Comparison of ENCODE assay signal across 26 cellular contexts in the genomic region with DNA sequence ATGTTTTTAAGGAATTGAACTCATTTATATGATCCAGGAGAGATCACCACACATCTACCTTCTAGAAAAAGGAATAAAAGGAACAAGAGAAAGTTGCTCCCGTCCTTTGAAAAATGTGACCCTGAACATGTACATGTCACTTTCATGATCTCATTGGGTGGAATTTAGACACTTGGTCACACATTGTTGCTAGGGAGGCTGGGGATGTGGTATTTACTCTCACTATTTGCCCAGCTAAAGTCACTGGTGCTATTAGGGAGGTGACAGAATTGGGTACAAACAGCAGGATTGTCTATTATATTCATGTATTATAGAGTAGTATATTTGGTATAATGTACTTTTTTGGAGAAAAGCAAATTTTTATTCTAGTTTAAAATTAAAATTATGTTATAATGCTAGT. TPM values are rescaled to one million over a fixed set of nuclear protein-coding genes. Genes with fewer than 3 reads are reported as not detected.
"Had no signal": no experiment of that assay in that cellular context is flagged by ENCODE, and none has a peak within 500 bp of the region (broad histone marks: within the 10 kb centered on the region; RNA-seq: fewer than 3 reads in every experiment).

No MANE protein-coding gene starts in this region.

- H3K4me1 ChIP-seq: left lung, prostate gland, right atrium auricular region, thyroid gland, vagina had no signal

- H3K9me3 ChIP-seq: left lung, mucosa of descending colon, neutrophil, prostate gland, right atrium auricular region, sigmoid colon, stomach, thyroid gland, vagina had no signal

- H3K36me3 ChIP-seq: left lung, neutrophil, prostate gland, right atrium auricular region, sigmoid colon, stomach, thyroid gland, vagina had no signal

- ATAC-seq: left lung; mucosa of descending colon; natural killer cell treated with Interleukin-12 subunit alpha and Interleukin-12 subunit beta and Interleukin-15 and Interleukin-18, amount 100 ng/mL, for 72 hours; stimulated activated effector memory CD8-positive, alpha-beta T cell treated with anti-CD3 and anti-CD28 coated beads, Interleukin-12 subunit alpha, Interleukin-12 subunit beta, amount 100 ng/mL, for 72 hours had no signal

- H3K4me3 ChIP-seq: coronary artery, left lung, mucosa of descending colon, prostate gland, right atrium auricular region, sigmoid colon, stomach, thyroid gland, vagina had no signal

- DNase-seq: dermis blood vessel endothelial cell; effector memory CD4-positive, alpha-beta T cell; erythroblast; kidney; left lung; mesenchymal stem cell; mucosa of descending colon; naive B cell; sigmoid colon; stimulated activated CD4-positive, alpha-beta T cell treated with anti-CD3 and anti-CD28 coated beads, Interleukin-2, amount 100 ng/mL, for 24 hours; stimulated activated CD4-positive, alpha-beta T cell treated with anti-CD3 and anti-CD28 coated beads, Interleukin-4, amount 100 ng/mL, for 24 hours; stimulated activated naive CD4-positive, alpha-beta T cell treated with Interleukin-2 at 50 U/mL for 16 hours; stomach; thyroid gland; trophoblast cell had no signal

- H3K27me3 ChIP-seq: right atrium auricular region, thyroid gland, vagina had no signal

- H3K27ac ChIP-seq: coronary artery, left lung, neutrophil, prostate gland, right atrium auricular region, sigmoid colon, stomach, thyroid gland, vagina had no signal

RNA-seq across cellular contexts. Expression of a gene that starts 2.1 kb away (rescaled TPM):
- total RNA-seq: dermis blood vessel endothelial cell; lung microvascular endothelial cell; natural killer cell treated with Interleukin-12 subunit alpha and Interleukin-12 subunit beta and Interleukin-15 and Interleukin-18, amount 100 ng/mL, for 72 hours; osteocyte; subcutaneous adipose tissue; thyroid gland; ureter had no signal
- polyA plus RNA-seq: stomach had no signal
